In genomic region chr19:18364826-18365528, GRCh38 we compare ENCODE assay signal across 8 cellular contexts. TPM values are rescaled to one million over a fixed set of nuclear protein-coding genes. Genes with fewer than 3 reads are reported as not detected.
DNase-seq lines count a peak whose midpoint lies in the region; ATAC-seq, FAIRE-seq and TF ChIP-seq lines count a peak whose summit lies in the region.

No MANE protein-coding gene starts in this region.

- H3K27me3 Mint-ChIP-seq in activated CD4-positive, alpha-beta T cell treated with anti-CD3 and anti-CD28 coated beads, Interleukin-2, amount 10 ng/mL, durations not matched to agents 24 days and 14 days = no peaks in the 10 kb centered on the region

- intact Hi-C loops in activated CD4-positive, alpha-beta T cell treated with anti-CD3 and anti-CD28 coated beads, Interleukin-2, amount 10 ng/mL, durations not matched to agents 24 days and 14 days (cut with micrococcal nuclease) = no loop called here

- no peak for FAIRE-seq in H1 (lab: Jason Lieb, UNC)

- no peaks in the 10 kb centered on the region for H3K9me2 ChIP-seq in MM.1S (replicated peaks; ENCODE audit: insufficient read depth, low read length)

- H3K4ac ChIP-seq in H1 (replicated peaks; ENCODE audit: insufficient read length, low read depth, low read length) (peak overlapping the region; percentile 62), mesendoderm (ENCODE audit: low read depth, low read length) (peak overlapping the region; percentile 89)

- H2BK20ac ChIP-seq in H1 (ENCODE audit: low read length) = peak overlapping the region; percentile 75; the same call in 1 of the 2 replicates

- H3K27me3 ChIP-seq in Peyer's patch (no peaks in the 10 kb centered on the region), H1 (replicated peaks in 1 of 4; ENCODE audit: control insufficient read depth in 3 of 4, extremely low read depth in 1 of 4, insufficient read depth in 3 of 4, low read length in 3 of 4) (no peaks in the 10 kb centered on the region), mesendoderm (ENCODE audit: insufficient read depth, low read length, poor library complexity) (no peaks in the 10 kb centered on the region), MM.1S (replicated peaks; ENCODE audit: insufficient read depth, low read length) (no peaks in the 10 kb centered on the region)

- no peaks in the 10 kb centered on the region for H3K9me3 Mint-ChIP-seq in activated CD4-positive, alpha-beta T cell treated with anti-CD3 and anti-CD28 coated beads, Interleukin-2, amount 10 ng/mL, durations not matched to agents 24 days and 14 days

- peak overlapping the region; percentile 33 for H3K14ac ChIP-seq in H1 (ENCODE audit: insufficient read length)

- H4K5ac ChIP-seq in H1 (ENCODE audit: insufficient read length, low read depth, low read length) (peak overlapping the region; percentile 69), mesendoderm (ENCODE audit: low read length) (no peak overlapping the region)

- WGBS in H1 (ENCODE audit: extremely low coverage in 1 of 2, insufficient coverage in 1 of 2, insufficient read length in 1 of 2, insufficient replicate concordance in 2 of 2, low coverage in 1 of 2, low lambda C conversion rate in 2 of 2, missing lambda C conversion rate in 1 of 2), 2 experiments = 64% methylated on average over 15 of the region's 15 CpGs; no CpG with 5 or more reads in 1 of the 2 experiments
- WGBS in mesendoderm (ENCODE audit: extremely low coverage, insufficient coverage, low lambda C conversion rate) = no CpG with 5 or more reads among the region's 15 CpGs

- no peak overlapping the region for H3K4me3 ChIP-seq in AG10803 (ENCODE audit: low read length)
- H3K4me3 ChIP-seq in Peyer's patch = no peak overlapping the region
- H3K4me3 ChIP-seq in H1 (ENCODE audit: extremely low read depth in 1 of 4, insufficient read depth in 2 of 4, low read depth in 3 of 4, low read length in 4 of 4) = no peak overlapping the region
- H3K4me3 ChIP-seq in mesendoderm (ENCODE audit: low read length) = no peak overlapping the region
- no peak overlapping the region for H3K4me3 ChIP-seq in MM.1S (ENCODE audit: low read length)

- H2BK12ac ChIP-seq in H1 (ENCODE audit: low read depth, low read length) = peak overlapping the region; percentile 40

- H3K9ac ChIP-seq in H1 (replicated peaks in 1 of 4; ENCODE audit: extremely low read depth in 1 of 4, low read depth in 3 of 4, low read length in 3 of 4) (no peak overlapping the region), mesendoderm (ENCODE audit: low read length) (no peak overlapping the region), MM.1S (ENCODE audit: low read length) (no peak overlapping the region)

- no peak overlapping the region for H2AFZ ChIP-seq in H1 (ENCODE audit: low read length)
- no peak overlapping the region for H2AFZ ChIP-seq in MM.1S (ENCODE audit: low read length)

- H3K9me3 ChIP-seq in Peyer's patch = no peaks in the 10 kb centered on the region
- no peaks in the 10 kb centered on the region for H3K9me3 ChIP-seq in H1 (ENCODE audit: insufficient read depth in 2 of 2, low read depth in 1 of 2, low read length in 1 of 2)
- no peaks in the 10 kb centered on the region for H3K9me3 ChIP-seq in MM.1S (replicated peaks; ENCODE audit: insufficient read depth, low read length)

- peak overlapping the region; percentile 98 for H4K91ac ChIP-seq in H1 (replicated peaks; ENCODE audit: insufficient read length, low read length)

- POLR2A ChIA-PET in H1 (lab: Charles Lee; ENCODE audit: partially characterized antibody) = interaction anchor here (0.6 to 4.0 kb wide), 11 partner anchors 10 to 86 kb away, joined by 3 to 20 read pairs (median 3); partner anchors contain the start of genes JUND, LSM4 and SSBP4

- TF ChIP-seq CTCF in AG10803 (conservative IDR thresholded peaks at IDR 0.05; ENCODE audit: low read length) = no peak
- TF ChIP-seq CTCF in Peyer's patch (IDR thresholded peaks at IDR 0.05) = no peak
- TF ChIP-seq CTCF in H1 (IDR thresholded peaks at IDR 0.05; ENCODE audit: control extremely low read depth in 1 of 3, insufficient read depth in 1 of 3, low read depth in 1 of 3, low read length in 3 of 3) = no peak
- TF ChIP-seq CTCF in MM.1S (IDR thresholded peaks at IDR 0.05; ENCODE audit: low read length) = no peak

- 0 out of 3 replicates have a peak, but pooled peaks of 1 of the 2 experiments have one; percentile 14 for TF ChIP-seq EP300 in H1 (IDR thresholded peaks at IDR 0.05; ENCODE audit: borderline replicate concordance in 1 of 2, low read depth in 2 of 2, low read length in 2 of 2)

- peak overlapping the region; percentile 19 to 93 (median 76) for H3K27ac ChIP-seq in Peyer's patch
- peak overlapping the region; percentile 87; the same call in 1 of the 2 replicates for H3K27ac ChIP-seq in H1 (ENCODE audit: low read depth, low read length)
- H3K27ac ChIP-seq in mesendoderm (ENCODE audit: low read depth, low read length) = peak overlapping the region; percentile 55
- H3K27ac ChIP-seq in MM.1S (ENCODE audit: low read length) = no peak overlapping the region

- no peak overlapping the region for H4K8ac ChIP-seq in H1 (ENCODE audit: extremely low read depth, insufficient read depth, low read length)
- H4K8ac ChIP-seq in mesendoderm (ENCODE audit: low read depth, low read length) = no peak overlapping the region

- peaks cover 0 to 22% (median 3%) of the 10 kb centered on the region in 4 donors for H3K4me1 ChIP-seq in Peyer's patch
- H3K4me1 ChIP-seq in H1 (replicated peaks in 1 of 4; ENCODE audit: control insufficient read depth in 3 of 4, insufficient read depth in 4 of 4, low read length in 3 of 4) = peaks cover 1 to 14% (median 8%) of the 10 kb centered on the region in 4 experiments; a peak in 5 of 7 replicates
- peaks cover 4% of the 10 kb centered on the region for H3K4me1 ChIP-seq in mesendoderm (ENCODE audit: control insufficient read depth, low read depth, low read length)
- no peaks in the 10 kb centered on the region for H3K4me1 ChIP-seq in MM.1S (ENCODE audit: low read length)

- peak; percentile 99 for DNase-seq in AG10803 (ENCODE audit: low read depth)
- DNase-seq in HK-2 (ENCODE audit: unreplicated experiment) = peak; percentile 82
- peak in 2 of 3 donors; percentile 72 to 89 for DNase-seq in Peyer's patch
- DNase-seq in H1 (ENCODE audit: low read depth in 1 of 2, low spot score in 2 of 2) = no peak
- DNase-seq in mesendoderm = peak; percentile 99
- no peak for DNase-seq in MM.1S
- DNase-seq in activated CD4-positive, alpha-beta T cell treated with anti-CD3 and anti-CD28 coated beads, Interleukin-2, amount 10 ng/mL, durations not matched to agents 24 days and 14 days = no peak

- no peaks in the 10 kb centered on the region for H3K79me2 ChIP-seq in H1 (ENCODE audit: control insufficient read depth in 1 of 2, insufficient read depth in 2 of 2, low read length in 2 of 2)
- H3K79me2 ChIP-seq in mesendoderm (ENCODE audit: control insufficient read depth, insufficient read depth, low read length) = no peaks in the 10 kb centered on the region
- no peaks in the 10 kb centered on the region for H3K79me2 ChIP-seq in MM.1S (ENCODE audit: low read length)

- no peaks in the 10 kb centered on the region for H3K23me2 ChIP-seq in H1 (ENCODE audit: low read depth, low read length)

- H4K20me1 ChIP-seq in H1 (replicated peaks in 1 of 2; ENCODE audit: control insufficient read depth in 1 of 2, insufficient read depth in 2 of 2, low read length in 2 of 2) (no peaks in the 10 kb centered on the region), MM.1S (ENCODE audit: insufficient read depth, low read length) (no peaks in the 10 kb centered on the region)

- no peak overlapping the region for H3K27ac Mint-ChIP-seq in activated CD4-positive, alpha-beta T cell treated with anti-CD3 and anti-CD28 coated beads, Interleukin-2, amount 10 ng/mL, durations not matched to agents 24 days and 14 days

- no peaks in the 10 kb centered on the region for H3F3A ChIP-seq in MM.1S (ENCODE audit: insufficient read depth, low read length)

- no peak for TF ChIP-seq RAD21 in H1 (IDR thresholded peaks at IDR 0.05 in 1 of 2, conservative IDR thresholded peaks at IDR 0.05 in 1 of 2; ENCODE audit: low read depth in 2 of 2, low read length in 2 of 2)

- H3K79me1 ChIP-seq in H1 (ENCODE audit: low read depth, low read length) (no peaks in the 10 kb centered on the region), mesendoderm (ENCODE audit: low read length) (no peaks in the 10 kb centered on the region)

- no peak for ATAC-seq in GM19463 (IDR thresholded peaks at IDR 0.05; ENCODE audit: unreplicated experiment)

- no peak for TF ChIP-seq POLR2A in Peyer's patch (IDR thresholded peaks at IDR 0.05)
- TF ChIP-seq POLR2A in H1 (IDR thresholded peaks at IDR 0.05; ENCODE audit: control extremely low read depth in 1 of 2, low read depth in 2 of 2, low read length in 2 of 2) = no peak

- H3K18ac ChIP-seq in H1 (ENCODE audit: extremely low read depth, low read length) (peak overlapping the region; percentile 98), mesendoderm (ENCODE audit: low read length) (peak overlapping the region; percentile 31)

- H3K36me3 ChIP-seq in Peyer's patch (peaks cover 0 to 39% (median 0%) of the 10 kb centered on the region in 3 donors), H1 (ENCODE audit: control insufficient read depth in 2 of 4, insufficient read depth in 4 of 4, low read length in 3 of 4) (peaks cover 0 to 4% (median 2%) of the 10 kb centered on the region in 4 experiments; a peak in 2 of 8 replicates), mesendoderm (ENCODE audit: control insufficient read depth, insufficient read depth, low read length) (no peaks in the 10 kb centered on the region), MM.1S (replicated peaks; ENCODE audit: insufficient read depth, low read length) (no peaks in the 10 kb centered on the region)

- no peak overlapping the region for H3K56ac ChIP-seq in H1 (replicated peaks; ENCODE audit: insufficient read length, low read depth, low read length)
- H3K56ac ChIP-seq in mesendoderm (ENCODE audit: low read length) = peak overlapping the region; percentile 85

- H3K4me2 ChIP-seq in H1 (ENCODE audit: insufficient read depth in 1 of 2, low read depth in 2 of 2, low read length in 2 of 2) (no peak overlapping the region; a peak in 1 of 4 replicates), mesendoderm (ENCODE audit: low read length) (no peak overlapping the region), MM.1S (ENCODE audit: low read depth, low read length) (no peak overlapping the region)

- peak overlapping the region; percentile 76 for H2BK120ac ChIP-seq in H1 (replicated peaks; ENCODE audit: low read depth, low read length)
- H2BK120ac ChIP-seq in mesendoderm (ENCODE audit: low read depth, low read length) = peak overlapping the region; percentile 97

- H3K36me3 Mint-ChIP-seq in activated CD4-positive, alpha-beta T cell treated with anti-CD3 and anti-CD28 coated beads, Interleukin-2, amount 10 ng/mL, durations not matched to agents 24 days and 14 days (ENCODE audit: low read depth) = peaks cover 21% of the 10 kb centered on the region

- H3K23ac ChIP-seq in H1 (ENCODE audit: insufficient read length) (no peak overlapping the region), mesendoderm (ENCODE audit: low read length) (no peak overlapping the region)

- H2BK5ac ChIP-seq in H1 (ENCODE audit: low read depth, low read length) (peak overlapping the region; percentile 89), mesendoderm (ENCODE audit: low read length) (peak overlapping the region; percentile 96)

- peak overlapping the region; percentile 43 for H2AK5ac ChIP-seq in H1 (ENCODE audit: low read depth, low read length)
- no peak overlapping the region for H2AK5ac ChIP-seq in mesendoderm (ENCODE audit: low read length)

- H3K4me3 Mint-ChIP-seq in activated CD4-positive, alpha-beta T cell treated with anti-CD3 and anti-CD28 coated beads, Interleukin-2, amount 10 ng/mL, durations not matched to agents 24 days and 14 days = no peak overlapping the region

- H2BK15ac ChIP-seq in H1 (ENCODE audit: low read length) (no peak overlapping the region), mesendoderm (replicated peaks; ENCODE audit: low read depth) (no peak overlapping the region)

- CTCF ChIA-PET in H1 (lab: Charles Lee; ENCODE audit: partially characterized antibody) = interaction anchor here (0.9 to 4.7 kb wide), 9 partner anchors 9 to 54 kb away, joined by 3 to 27 read pairs (median 7); partner anchors contain the start of genes GDF15 and SSBP4

- no peaks in the 10 kb centered on the region for H3K4me1 Mint-ChIP-seq in activated CD4-positive, alpha-beta T cell treated with anti-CD3 and anti-CD28 coated beads, Interleukin-2, amount 10 ng/mL, durations not matched to agents 24 days and 14 days

RNA-seq across cellular contexts. Expression of gene GDF15, which starts 21.0 kb away (rescaled TPM):
- 10 to 100 TPM in 1 of 4 donors, 1 to 10 TPM in 3; 6.8 to 11.6 (median 9.0) TPM for total RNA-seq in Peyer's patch
- 4.1 and 5.0 TPM in 2 replicates for total RNA-seq in H1 (2021; fragmentation: NEBNext Ultra II Directional; extraction: Animal tissue kit (Norgen Biotek cat#: 25700))
- 8.5 and 18.8 TPM in 2 replicates for polyA plus RNA-seq in H1 (2011; rRNA removed)
- 8.2 TPM for polyA plus RNA-seq in H1 (2011; cell fraction: cytosol; rRNA removed)
- 17.2 TPM for polyA plus RNA-seq in H1 (2011; cell fraction: nucleus; rRNA removed)
- polyA plus RNA-seq in H1 (2012, experiment 1 of 2) = 4.9 to 6.1 TPM (median 5.6 TPM) in 4 replicates
- 5.5 TPM for polyA plus RNA-seq in H1 (2012, experiment 2 of 2)
- 11.8 TPM for polyA plus RNA-seq in H1 (2013, experiment 1 of 2)
- polyA plus RNA-seq in H1 (2013, experiment 2 of 2) = 14.4 TPM
- 1.1 and 2.9 TPM in 2 replicates for polyA minus RNA-seq in H1 (2011; rRNA and poly(A)+ RNA removed)
- polyA minus RNA-seq in H1 (2011; cell fraction: cytosol; rRNA and poly(A)+ RNA removed) = 6.8 TPM
- 9.7 TPM for polyA minus RNA-seq in H1 (2011; cell fraction: nucleus; rRNA and poly(A)+ RNA removed)
- polyA plus RNA-seq in mesendoderm (2013, experiment 1 of 2) = 2.1 TPM
- 1.8 TPM for polyA plus RNA-seq in mesendoderm (2013, experiment 2 of 2)
- 0.26 TPM in 1 of 2 replicates, not detected in the other for total RNA-seq in activated CD4-positive, alpha-beta T cell treated with anti-CD3 and anti-CD28 coated beads, Interleukin-2, amount 10 ng/mL, durations not matched to agents 24 days and 14 days

RNA-seq across cellular contexts. Expression of gene PGPEP1, which starts 24.6 kb away (rescaled TPM):
- total RNA-seq in Peyer's patch = 100 to 1,000 TPM in 1 of 4 donors, 10 to 100 TPM in 3; 45.4 to 138 (median 89.2) TPM
- 33.2 and 33.4 TPM in 2 replicates for total RNA-seq in H1 (2021; fragmentation: NEBNext Ultra II Directional; extraction: Animal tissue kit (Norgen Biotek cat#: 25700))
- 16.6 and 17.0 TPM in 2 replicates for polyA plus RNA-seq in H1 (2011; rRNA removed)
- polyA plus RNA-seq in H1 (2011; cell fraction: cytosol; rRNA removed) = 19.4 TPM
- polyA plus RNA-seq in H1 (2011; cell fraction: nucleus; rRNA removed) = 29.1 TPM
- 21.0 to 25.1 TPM (median 23.6 TPM) in 4 replicates for polyA plus RNA-seq in H1 (2012, experiment 1 of 2)
- 19.1 TPM for polyA plus RNA-seq in H1 (2012, experiment 2 of 2)
- 41.9 TPM for polyA plus RNA-seq in H1 (2013, experiment 1 of 2)
- polyA plus RNA-seq in H1 (2013, experiment 2 of 2) = 41.8 TPM
- 58.5 and 73.6 TPM in 2 replicates for polyA minus RNA-seq in H1 (2011; rRNA and poly(A)+ RNA removed)
- polyA minus RNA-seq in H1 (2011; cell fraction: cytosol; rRNA and poly(A)+ RNA removed) = 23.0 TPM
- 27.0 TPM for polyA minus RNA-seq in H1 (2011; cell fraction: nucleus; rRNA and poly(A)+ RNA removed)
- 20.5 TPM for polyA plus RNA-seq in mesendoderm (2013, experiment 1 of 2)
- 23.0 TPM for polyA plus RNA-seq in mesendoderm (2013, experiment 2 of 2)
- total RNA-seq in activated CD4-positive, alpha-beta T cell treated with anti-CD3 and anti-CD28 coated beads, Interleukin-2, amount 10 ng/mL, durations not matched to agents 24 days and 14 days = 14.6 and 18.5 TPM in 2 replicates

RNA-seq across cellular contexts. Expression of gene LRRC25, which starts 32.4 kb away (rescaled TPM):
- total RNA-seq in Peyer's patch = 1 to 10 TPM; 2.5 to 4.2 (median 3.6) TPM
- total RNA-seq in H1 (2021; fragmentation: NEBNext Ultra II Directional; extraction: Animal tissue kit (Norgen Biotek cat#: 25700)) = 0.20 and 0.23 TPM in 2 replicates
- 0.31 and 0.41 TPM in 2 replicates for polyA plus RNA-seq in H1 (2011; rRNA removed)
- 0.35 TPM for polyA plus RNA-seq in H1 (2011; cell fraction: cytosol; rRNA removed)
- 0.30 TPM for polyA plus RNA-seq in H1 (2011; cell fraction: nucleus; rRNA removed)
- 0.09 to 0.29 TPM (median 0.19 TPM) in 3 of 4 replicates, not detected in the other for polyA plus RNA-seq in H1 (2012, experiment 1 of 2)
- 0.16 TPM for polyA plus RNA-seq in H1 (2012, experiment 2 of 2)
- 0.14 TPM for polyA plus RNA-seq in H1 (2013, experiment 1 of 2)
- 0.13 TPM for polyA plus RNA-seq in H1 (2013, experiment 2 of 2)
- 0.35 and 0.46 TPM in 2 replicates for polyA minus RNA-seq in H1 (2011; rRNA and poly(A)+ RNA removed)
- not detected for polyA minus RNA-seq in H1 (2011; cell fraction: cytosol; rRNA and poly(A)+ RNA removed)
- polyA minus RNA-seq in H1 (2011; cell fraction: nucleus; rRNA and poly(A)+ RNA removed) = not detected
- polyA plus RNA-seq in mesendoderm (2013, experiment 1 of 2) = not detected
- polyA plus RNA-seq in mesendoderm (2013, experiment 2 of 2) = 0.03 TPM
- not detected in 2 replicates for total RNA-seq in activated CD4-positive, alpha-beta T cell treated with anti-CD3 and anti-CD28 coated beads, Interleukin-2, amount 10 ng/mL, durations not matched to agents 24 days and 14 days

RNA-seq across cellular contexts. Expression of gene LSM4, which starts 42.1 kb away (rescaled TPM):
- total RNA-seq in Peyer's patch = 100 to 1,000 TPM; 102 to 193 (median 178) TPM
- 319 and 344 TPM in 2 replicates for total RNA-seq in H1 (2021; fragmentation: NEBNext Ultra II Directional; extraction: Animal tissue kit (Norgen Biotek cat#: 25700))
- 302 and 380 TPM in 2 replicates for polyA plus RNA-seq in H1 (2011; rRNA removed)
- 472 TPM for polyA plus RNA-seq in H1 (2011; cell fraction: cytosol; rRNA removed)
- polyA plus RNA-seq in H1 (2011; cell fraction: nucleus; rRNA removed) = 307 TPM
- 245 to 329 TPM (median 314 TPM) in 4 replicates for polyA plus RNA-seq in H1 (2012, experiment 1 of 2)
- polyA plus RNA-seq in H1 (2012, experiment 2 of 2) = 316 TPM
- polyA plus RNA-seq in H1 (2013, experiment 1 of 2) = 312 TPM
- polyA plus RNA-seq in H1 (2013, experiment 2 of 2) = 316 TPM
- polyA minus RNA-seq in H1 (2011; rRNA and poly(A)+ RNA removed) = 47.1 and 48.2 TPM in 2 replicates
- 90.1 TPM for polyA minus RNA-seq in H1 (2011; cell fraction: cytosol; rRNA and poly(A)+ RNA removed)
- 101 TPM for polyA minus RNA-seq in H1 (2011; cell fraction: nucleus; rRNA and poly(A)+ RNA removed)
- polyA plus RNA-seq in mesendoderm (2013, experiment 1 of 2) = 236 TPM
- 226 TPM for polyA plus RNA-seq in mesendoderm (2013, experiment 2 of 2)
- total RNA-seq in activated CD4-positive, alpha-beta T cell treated with anti-CD3 and anti-CD28 coated beads, Interleukin-2, amount 10 ng/mL, durations not matched to agents 24 days and 14 days = 217 and 225 TPM in 2 replicates

RNA-seq across cellular contexts. Expression of gene SSBP4, which starts 54.2 kb away (rescaled TPM):
- 10 to 100 TPM; 34.0 to 85.8 (median 39.9) TPM for total RNA-seq in Peyer's patch
- total RNA-seq in H1 (2021; fragmentation: NEBNext Ultra II Directional; extraction: Animal tissue kit (Norgen Biotek cat#: 25700)) = 26.4 and 30.5 TPM in 2 replicates
- polyA plus RNA-seq in H1 (2011; rRNA removed) = 33.7 and 51.3 TPM in 2 replicates
- 28.5 TPM for polyA plus RNA-seq in H1 (2011; cell fraction: cytosol; rRNA removed)
- 60.9 TPM for polyA plus RNA-seq in H1 (2011; cell fraction: nucleus; rRNA removed)
- polyA plus RNA-seq in H1 (2012, experiment 1 of 2) = 11.5 to 29.1 TPM (median 22.0 TPM) in 4 replicates
- polyA plus RNA-seq in H1 (2012, experiment 2 of 2) = 26.6 TPM
- polyA plus RNA-seq in H1 (2013, experiment 1 of 2) = 40.7 TPM
- 42.3 TPM for polyA plus RNA-seq in H1 (2013, experiment 2 of 2)
- polyA minus RNA-seq in H1 (2011; rRNA and poly(A)+ RNA removed) = 1.9 and 3.2 TPM in 2 replicates
- polyA minus RNA-seq in H1 (2011; cell fraction: cytosol; rRNA and poly(A)+ RNA removed) = 25.3 TPM
- 21.7 TPM for polyA minus RNA-seq in H1 (2011; cell fraction: nucleus; rRNA and poly(A)+ RNA removed)
- 35.0 TPM for polyA plus RNA-seq in mesendoderm (2013, experiment 1 of 2)
- polyA plus RNA-seq in mesendoderm (2013, experiment 2 of 2) = 35.5 TPM
- total RNA-seq in activated CD4-positive, alpha-beta T cell treated with anti-CD3 and anti-CD28 coated beads, Interleukin-2, amount 10 ng/mL, durations not matched to agents 24 days and 14 days = 154 TPM in 2 replicates

Comparison
In these comparisons a context has a peak if more than half of its experiments do, and no peak if none do; other contexts are left out.
1. DNase-seq: peak in AG10803 (single experiment), HK-2 (single experiment), Peyer's patch (2 of 3) and mesendoderm (single experiment); none in H1 (0 of 2), MM.1S (single experiment) and activated CD4-positive, alpha-beta T cell treated with anti-CD3 and anti-CD28 coated beads, Interleukin-2, amount 10 ng/mL, durations not matched to agents 24 days and 14 days (single experiment).